In genomic region chr17:57001541-57001940, GRCh38 we compare ENCODE assay signal across 1 cellular context.
TF ChIP-seq lines count a peak whose summit lies in the region.

No MANE protein-coding gene starts in this region.

TF ChIP-seq in GM23338, 12 proteins besides CTCF, POLR2A, EP300 and RAD21 (continued from another document):
- TF ChIP-seq ZNF462 (CRISPR knock-in tag; IDR thresholded peaks at IDR 0.05): no peak
- no peak for TF ChIP-seq STAT1 (IDR thresholded peaks at IDR 0.05; ENCODE audit: unreplicated experiment)
- no peak for TF ChIP-seq EZH2 (IDR thresholded peaks at IDR 0.05; ENCODE audit: low read depth, unreplicated experiment)
- no peak for TF ChIP-seq ETS1 (IDR thresholded peaks at IDR 0.05)
- TF ChIP-seq REST (IDR thresholded peaks at IDR 0.05; ENCODE audit: unreplicated experiment): no peak
- TF ChIP-seq NANOG (IDR thresholded peaks at IDR 0.05; ENCODE audit: borderline replicate concordance): no peak
- no peak for TF ChIP-seq POLR2AphosphoS5 (IDR thresholded peaks at IDR 0.05; ENCODE audit: low read depth)
- no peak for TF ChIP-seq ZNF331 (CRISPR knock-in tag; IDR thresholded peaks at IDR 0.05; ENCODE audit: low read depth)
TF ChIP-seq in GM23338: peak in this region for 0.
